8 cellular contexts compared by ENCODE assay signal in genomic region chr10:68561804-68562649, GRCh38. TPM values are rescaled to one million over a fixed set of nuclear protein-coding genes. Genes with fewer than 3 reads are reported as not detected.
DNase-seq lines count a peak whose midpoint lies in the region; ATAC-seq and TF ChIP-seq lines count a peak whose summit lies in the region.

No MANE protein-coding gene starts in this region.

- H3K27me3 ChIP-seq in adipocyte (replicated peaks; ENCODE audit: control insufficient read depth, insufficient read depth, low read length) (no peaks in the 10 kb centered on the region), upper lobe of left lung (peaks cover 0 to 14% (median 7%) of the 10 kb centered on the region in 4 donors)

- 42 to 51% methylated on average over 30 to 31 of the region's 31 CpGs for WGBS in upper lobe of left lung, 2 donors

- H3K9ac ChIP-seq in adipocyte (ENCODE audit: low read length) = peak overlapping the region; percentile 80

- TF ChIP-seq POLR2A in upper lobe of left lung (IDR thresholded peaks at IDR 0.05) = no peak

- H3K4me1 ChIP-seq in adipocyte (ENCODE audit: control insufficient read depth, insufficient read depth, low read length) = peaks cover 36% of the 10 kb centered on the region
- H3K4me1 ChIP-seq in upper lobe of left lung = peaks cover 8 to 29% (median 20%) of the 10 kb centered on the region in 4 donors

- no peak for TF ChIP-seq EP300 in upper lobe of left lung (IDR thresholded peaks at IDR 0.05)

- no peak overlapping the region for H3K27ac ChIP-seq in upper lobe of left lung

- peak; percentile 51 for ATAC-seq in Right ventricle myocardium inferior
- peak in 1 of 2 donors; percentile 44 for ATAC-seq in upper lobe of left lung (ENCODE audit: low FRiP score in 2 of 2)
- no peak for ATAC-seq in HG03469 (IDR thresholded peaks at IDR 0.05; ENCODE audit: unreplicated experiment)

- H3K36me3 ChIP-seq in adipocyte (ENCODE audit: control insufficient read depth, insufficient read depth, low read length, severe bottlenecking) (no peaks in the 10 kb centered on the region), upper lobe of left lung (no peaks in the 10 kb centered on the region)

- intact Hi-C loops in Right ventricle myocardium inferior (cut with DNase I) (loop anchor here (5.0 kb wide), 1 partner anchor 35 kb away; no protein-coding TSS in a partner anchor), cardiac septum (cut with DNase I) (loop anchor here (5.0 kb wide), 1 partner anchor 35 kb away; no protein-coding TSS in a partner anchor)

- DNase-seq in Right ventricle myocardium inferior (ENCODE audit: missing footprints) (no peak), cardiac septum (ENCODE audit: low spot score) (no peak), adipocyte (ENCODE audit: low read depth) (no peak), left kidney (ENCODE audit: low read depth, low spot score) (peak; percentile 65), upper lobe of left lung (peak in 1 of 2 donors; percentile 74), medulla oblongata (ENCODE audit: extremely low spot score) (no peak), kidney tubule cell (ENCODE audit: low spot score) (no peak)

- TF ChIP-seq CTCF in upper lobe of left lung (IDR thresholded peaks at IDR 0.05) = no peak

- H3K4me3 ChIP-seq in adipocyte (ENCODE audit: low read length) (peak overlapping the region; percentile 91), upper lobe of left lung (peak overlapping the region in 3 of 4 donors; percentile 68)

- H3K9me3 ChIP-seq in adipocyte (ENCODE audit: control insufficient read depth, low read length) (no peaks in the 10 kb centered on the region), upper lobe of left lung (no peaks in the 10 kb centered on the region)

RNA-seq across cellular contexts. Expression of gene TET1, which starts 1.9 kb away (rescaled TPM):
- 3.1 TPM for total RNA-seq in Right ventricle myocardium inferior
- 1.2 TPM for total RNA-seq in cardiac septum
- 1 to 10 TPM in 5 of 6 donors, under 1 TPM in 1; 0.55 to 2.0 (median 1.2) TPM for total RNA-seq in upper lobe of left lung

RNA-seq across cellular contexts. Expression of gene SLC25A16, which starts 34.7 kb away (rescaled TPM):
- 14.8 TPM for total RNA-seq in Right ventricle myocardium inferior
- total RNA-seq in cardiac septum = 16.5 TPM
- total RNA-seq in upper lobe of left lung = 10 to 100 TPM; 20.2 to 43.1 (median 35.6) TPM
